1 cellular context compared by ENCODE assay signal in the genomic region with DNA sequence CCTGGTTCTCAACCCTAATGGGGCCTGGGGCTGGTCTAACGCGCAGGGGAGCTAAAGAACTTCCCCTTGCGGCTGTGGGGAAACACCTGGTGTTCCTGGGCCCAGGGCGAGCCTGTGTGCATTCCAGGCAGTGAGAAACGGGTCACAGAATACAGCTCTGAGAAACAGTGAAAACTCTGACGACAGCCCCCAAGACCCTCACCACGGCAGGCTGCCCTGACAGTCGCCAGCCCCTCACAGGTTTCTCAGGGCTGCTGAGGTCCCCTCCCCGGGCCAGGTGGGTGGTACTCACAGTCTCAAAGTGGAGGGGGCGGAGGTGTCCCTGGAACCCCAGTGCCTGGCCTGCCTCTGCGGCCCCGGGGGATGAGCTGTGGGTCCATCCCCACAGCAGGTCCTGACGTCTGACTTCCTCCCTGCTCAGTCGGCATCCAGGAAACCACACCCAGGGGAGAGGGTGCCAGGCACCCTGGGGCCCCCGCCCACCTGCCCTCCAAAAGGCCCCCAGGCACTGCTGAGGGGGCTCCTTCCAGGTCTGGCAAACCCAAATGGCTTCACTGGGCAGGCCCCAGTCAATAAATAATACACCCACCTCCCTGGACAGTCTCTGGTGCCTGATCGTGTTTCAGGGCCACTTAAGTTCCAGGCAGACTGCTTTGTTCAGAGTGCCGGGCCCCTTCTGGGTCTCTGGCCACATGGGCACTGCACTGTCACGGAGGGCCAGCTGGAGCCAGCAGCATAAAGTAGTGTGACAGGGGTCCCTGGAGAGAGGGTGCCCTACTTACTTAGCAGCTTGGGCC.
TF ChIP-seq lines count a peak whose summit lies in the region.

No MANE protein-coding gene starts in this region.

TF ChIP-seq in GM12878, 131 proteins besides CTCF, POLR2A, EP300 and RAD21 (continued from another document):
- TF ChIP-seq, protein P1, sequence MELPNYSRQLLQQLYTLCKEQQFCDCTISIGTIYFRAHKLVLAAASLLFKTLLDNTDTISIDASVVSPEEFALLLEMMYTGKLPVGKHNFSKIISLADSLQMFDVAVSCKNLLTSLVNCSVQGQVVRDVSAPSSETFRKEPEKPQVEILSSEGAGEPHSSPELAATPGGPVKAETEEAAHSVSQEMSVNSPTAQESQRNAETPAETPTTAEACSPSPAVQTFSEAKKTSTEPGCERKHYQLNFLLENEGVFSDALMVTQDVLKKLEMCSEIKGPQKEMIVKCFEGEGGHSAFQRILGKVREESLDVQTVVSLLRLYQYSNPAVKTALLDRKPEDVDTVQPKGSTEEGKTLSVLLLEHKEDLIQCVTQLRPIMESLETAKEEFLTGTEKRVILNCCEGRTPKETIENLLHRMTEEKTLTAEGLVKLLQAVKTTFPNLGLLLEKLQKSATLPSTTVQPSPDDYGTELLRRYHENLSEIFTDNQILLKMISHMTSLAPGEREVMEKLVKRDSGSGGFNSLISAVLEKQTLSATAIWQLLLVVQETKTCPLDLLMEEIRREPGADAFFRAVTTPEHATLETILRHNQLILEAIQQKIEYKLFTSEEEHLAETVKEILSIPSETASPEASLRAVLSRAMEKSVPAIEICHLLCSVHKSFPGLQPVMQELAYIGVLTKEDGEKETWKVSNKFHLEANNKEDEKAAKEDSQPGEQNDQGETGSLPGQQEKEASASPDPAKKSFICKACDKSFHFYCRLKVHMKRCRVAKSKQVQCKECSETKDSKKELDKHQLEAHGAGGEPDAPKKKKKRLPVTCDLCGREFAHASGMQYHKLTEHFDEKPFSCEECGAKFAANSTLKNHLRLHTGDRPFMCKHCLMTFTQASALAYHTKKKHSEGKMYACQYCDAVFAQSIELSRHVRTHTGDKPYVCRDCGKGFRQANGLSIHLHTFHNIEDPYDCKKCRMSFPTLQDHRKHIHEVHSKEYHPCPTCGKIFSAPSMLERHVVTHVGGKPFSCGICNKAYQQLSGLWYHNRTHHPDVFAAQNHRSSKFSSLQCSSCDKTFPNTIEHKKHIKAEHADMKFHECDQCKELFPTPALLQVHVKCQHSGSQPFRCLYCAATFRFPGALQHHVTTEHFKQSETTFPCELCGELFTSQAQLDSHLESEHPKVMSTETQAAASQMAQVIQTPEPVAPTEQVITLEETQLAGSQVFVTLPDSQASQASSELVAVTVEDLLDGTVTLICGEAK (IDR thresholded peaks at IDR 0.05; ENCODE audit: borderline replicate concordance) = no peak
- TF ChIP-seq RELA (IDR thresholded peaks at IDR 0.05; ENCODE audit: borderline replicate concordance, partially characterized antibody) = peak; percentile 61
- TF ChIP-seq, protein P2, sequence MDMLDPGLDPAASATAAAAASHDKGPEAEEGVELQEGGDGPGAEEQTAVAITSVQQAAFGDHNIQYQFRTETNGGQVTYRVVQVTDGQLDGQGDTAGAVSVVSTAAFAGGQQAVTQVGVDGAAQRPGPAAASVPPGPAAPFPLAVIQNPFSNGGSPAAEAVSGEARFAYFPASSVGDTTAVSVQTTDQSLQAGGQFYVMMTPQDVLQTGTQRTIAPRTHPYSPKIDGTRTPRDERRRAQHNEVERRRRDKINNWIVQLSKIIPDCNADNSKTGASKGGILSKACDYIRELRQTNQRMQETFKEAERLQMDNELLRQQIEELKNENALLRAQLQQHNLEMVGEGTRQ (IDR thresholded peaks at IDR 0.05; ENCODE audit: borderline replicate concordance, low read depth, low read length) = no peak
- TF ChIP-seq SIN3A (IDR thresholded peaks at IDR 0.05; ENCODE audit: low read depth, low read length) = no peak
- TF ChIP-seq, protein P3, sequence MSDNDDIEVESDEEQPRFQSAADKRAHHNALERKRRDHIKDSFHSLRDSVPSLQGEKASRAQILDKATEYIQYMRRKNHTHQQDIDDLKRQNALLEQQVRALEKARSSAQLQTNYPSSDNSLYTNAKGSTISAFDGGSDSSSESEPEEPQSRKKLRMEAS (IDR thresholded peaks at IDR 0.05; ENCODE audit: low read depth, low read length) = no peak
- 0 out of 2 replicates have a peak, but pooled peaks have one; percentile 41 for TF ChIP-seq TBL1XR1 (IDR thresholded peaks at IDR 0.05; ENCODE audit: low read depth, low read length)
- TF ChIP-seq, protein P4, sequence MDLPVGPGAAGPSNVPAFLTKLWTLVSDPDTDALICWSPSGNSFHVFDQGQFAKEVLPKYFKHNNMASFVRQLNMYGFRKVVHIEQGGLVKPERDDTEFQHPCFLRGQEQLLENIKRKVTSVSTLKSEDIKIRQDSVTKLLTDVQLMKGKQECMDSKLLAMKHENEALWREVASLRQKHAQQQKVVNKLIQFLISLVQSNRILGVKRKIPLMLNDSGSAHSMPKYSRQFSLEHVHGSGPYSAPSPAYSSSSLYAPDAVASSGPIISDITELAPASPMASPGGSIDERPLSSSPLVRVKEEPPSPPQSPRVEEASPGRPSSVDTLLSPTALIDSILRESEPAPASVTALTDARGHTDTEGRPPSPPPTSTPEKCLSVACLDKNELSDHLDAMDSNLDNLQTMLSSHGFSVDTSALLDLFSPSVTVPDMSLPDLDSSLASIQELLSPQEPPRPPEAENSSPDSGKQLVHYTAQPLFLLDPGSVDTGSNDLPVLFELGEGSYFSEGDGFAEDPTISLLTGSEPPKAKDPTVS (IDR thresholded peaks at IDR 0.05; ENCODE audit: low read depth, low read length) = no peak
- no peak for TF ChIP-seq SP1 (IDR thresholded peaks at IDR 0.05; ENCODE audit: low read depth, low read length)
- no peak for TF ChIP-seq TCF7 (IDR thresholded peaks at IDR 0.05; ENCODE audit: borderline replicate concordance)
- TF ChIP-seq, protein P5, sequence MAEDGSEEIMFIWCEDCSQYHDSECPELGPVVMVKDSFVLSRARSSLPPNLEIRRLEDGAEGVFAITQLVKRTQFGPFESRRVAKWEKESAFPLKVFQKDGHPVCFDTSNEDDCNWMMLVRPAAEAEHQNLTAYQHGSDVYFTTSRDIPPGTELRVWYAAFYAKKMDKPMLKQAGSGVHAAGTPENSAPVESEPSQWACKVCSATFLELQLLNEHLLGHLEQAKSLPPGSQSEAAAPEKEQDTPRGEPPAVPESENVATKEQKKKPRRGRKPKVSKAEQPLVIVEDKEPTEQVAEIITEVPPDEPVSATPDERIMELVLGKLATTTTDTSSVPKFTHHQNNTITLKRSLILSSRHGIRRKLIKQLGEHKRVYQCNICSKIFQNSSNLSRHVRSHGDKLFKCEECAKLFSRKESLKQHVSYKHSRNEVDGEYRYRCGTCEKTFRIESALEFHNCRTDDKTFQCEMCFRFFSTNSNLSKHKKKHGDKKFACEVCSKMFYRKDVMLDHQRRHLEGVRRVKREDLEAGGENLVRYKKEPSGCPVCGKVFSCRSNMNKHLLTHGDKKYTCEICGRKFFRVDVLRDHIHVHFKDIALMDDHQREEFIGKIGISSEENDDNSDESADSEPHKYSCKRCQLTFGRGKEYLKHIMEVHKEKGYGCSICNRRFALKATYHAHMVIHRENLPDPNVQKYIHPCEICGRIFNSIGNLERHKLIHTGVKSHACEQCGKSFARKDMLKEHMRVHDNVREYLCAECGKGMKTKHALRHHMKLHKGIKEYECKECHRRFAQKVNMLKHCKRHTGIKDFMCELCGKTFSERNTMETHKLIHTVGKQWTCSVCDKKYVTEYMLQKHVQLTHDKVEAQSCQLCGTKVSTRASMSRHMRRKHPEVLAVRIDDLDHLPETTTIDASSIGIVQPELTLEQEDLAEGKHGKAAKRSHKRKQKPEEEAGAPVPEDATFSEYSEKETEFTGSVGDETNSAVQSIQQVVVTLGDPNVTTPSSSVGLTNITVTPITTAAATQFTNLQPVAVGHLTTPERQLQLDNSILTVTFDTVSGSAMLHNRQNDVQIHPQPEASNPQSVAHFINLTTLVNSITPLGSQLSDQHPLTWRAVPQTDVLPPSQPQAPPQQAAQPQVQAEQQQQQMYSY (CRISPR knock-in tag; IDR thresholded peaks at IDR 0.05) = no peak
- TF ChIP-seq, protein P6, sequence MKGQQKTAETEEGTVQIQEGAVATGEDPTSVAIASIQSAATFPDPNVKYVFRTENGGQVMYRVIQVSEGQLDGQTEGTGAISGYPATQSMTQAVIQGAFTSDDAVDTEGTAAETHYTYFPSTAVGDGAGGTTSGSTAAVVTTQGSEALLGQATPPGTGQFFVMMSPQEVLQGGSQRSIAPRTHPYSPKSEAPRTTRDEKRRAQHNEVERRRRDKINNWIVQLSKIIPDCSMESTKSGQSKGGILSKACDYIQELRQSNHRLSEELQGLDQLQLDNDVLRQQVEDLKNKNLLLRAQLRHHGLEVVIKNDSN (IDR thresholded peaks at IDR 0.05; ENCODE audit: borderline replicate concordance, extremely low read length, insufficient read depth, low read depth, low read length) = no peak
- TF ChIP-seq NR2C2 (IDR thresholded peaks at IDR 0.05; ENCODE audit: borderline replicate concordance, control insufficient read depth, insufficient read length, low read depth) = no peak
- no peak for TF ChIP-seq BMI1 (IDR thresholded peaks at IDR 0.05; ENCODE audit: borderline replicate concordance)
- TF ChIP-seq KAT2A (conservative IDR thresholded peaks at IDR 0.05; ENCODE audit: control insufficient read depth, low read depth, low read length) = no peak
